22 cellular contexts compared by ENCODE assay signal in genomic region chr3:142603340-142603730, GRCh38.
"Had no signal": no experiment of that assay in that cellular context is flagged by ENCODE, and none has a peak within 500 bp of the region (broad histone marks: within the 10 kb centered on the region; RNA-seq: fewer than 3 reads in every experiment).

No MANE protein-coding gene starts in this region.

- H3K4me3 ChIP-seq: MG63 had no signal

- H3K36me3 ChIP-seq: MG63 had no signal

- H3K27ac ChIP-seq: RWPE1 had no signal

- DNase-seq: IMR-90, Karpas-422, KG1, MG63, NCI-H1092, NCI-H1105 treated with DMSO at 0.1 percent for 48 hours, NCI-H1417 treated with DMSO at 0.1 percent for 48 hours, NCI-H146, NCI-H1694 treated with DMSO at 0.1 percent for 48 hours, NCI-H1930, NCI-H2081, NCI-H2171, NCI-H226, NCI-H446, NCI-H510A, NCI-H524 treated with DMSO at 0.1 percent for 48 hours, NCI-H69, NCI-H774, SHP77, SK-N-SH had no signal

- H3K27me3 ChIP-seq: MG63 had no signal

- ATAC-seq: HepG2 had no signal

- FAIRE-seq: HepG2 had no signal

- H3K9me3 ChIP-seq: MG63, SK-N-SH had no signal
